ENCODE assay signal across 17 cellular contexts in the genomic region with DNA sequence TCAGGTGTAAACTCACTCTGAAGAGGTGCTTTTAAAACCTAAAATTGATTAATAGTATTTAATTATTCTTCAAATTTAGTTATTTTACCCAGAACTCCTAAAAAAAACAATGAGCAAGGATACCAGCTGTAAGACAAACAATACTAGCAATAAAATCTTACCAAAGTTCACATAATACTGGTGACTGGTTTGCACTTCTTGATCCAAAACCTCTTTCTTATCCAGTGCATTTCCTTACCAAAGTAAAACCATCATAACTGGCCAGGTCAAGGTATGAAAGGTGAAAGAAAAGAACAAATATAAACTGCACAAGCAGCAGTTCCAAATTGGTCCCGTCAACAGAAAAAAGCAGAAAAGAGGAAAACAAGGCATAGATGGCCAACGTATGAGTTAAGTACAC.
DNase-seq lines count a peak whose midpoint lies in the region; ATAC-seq and TF ChIP-seq lines count a peak whose summit lies in the region.
"Had no signal": no experiment of that assay in that cellular context is flagged by ENCODE, and none has a peak within 500 bp of the region (broad histone marks: within the 10 kb centered on the region; RNA-seq: fewer than 3 reads in every experiment).

No MANE protein-coding gene starts in this region.

- intact Hi-C loops in left colon (cut with DNase I, micrococcal nuclease), result no loop called here

- DNase-seq in stimulated activated naive CD8-positive, alpha-beta T cell treated with anti-CD3 and anti-CD28 coated beads, Interleukin-15, Interleukin-2, amounts not matched to agents 100 U/mL and 50 U/mL, for 24 hours, result no peak
- DNase-seq in left colon (no peak), progenitor cell of endocrine pancreas (ENCODE audit: low spot score, unreplicated experiment) (no peak), NCI-H526 treated with DMSO at 0.1 percent for 48 hours (lab: John Stamatoyannopoulos, UW) (no peak), NCI-H2081 treated with DMSO at 0.1 percent for 48 hours (lab: John Stamatoyannopoulos, UW) (no peak)
- no peak for DNase-seq in activated naive CD4-positive, alpha-beta T cell treated with anti-CD3 and anti-CD28 coated beads, Interleukin-2, amount 10 ng/mL, durations not matched to agents 7 days and 5 days
- DNase-seq: AML-193; CD4-positive, alpha-beta T cell; DMS79 treated with DMSO at 0.1 percent for 48 hours; GOT3; H7; HFFc6; IMR-90 had no signal

- no peak overlapping the region for H3K4me3 Mint-ChIP-seq in stimulated activated naive CD8-positive, alpha-beta T cell treated with anti-CD3 and anti-CD28 coated beads, Interleukin-15, Interleukin-2, amounts not matched to agents 100 ng/mL and 50 ng/mL, for 24 hours
- H3K4me3 Mint-ChIP-seq in progenitor cell of endocrine pancreas (ENCODE audit: low read depth), result no peak overlapping the region
- no peak overlapping the region for H3K4me3 Mint-ChIP-seq in activated naive CD4-positive, alpha-beta T cell treated with anti-CD3 and anti-CD28 coated beads, Interleukin-2, amount 10 ng/mL, durations not matched to agents 7 days and 5 days
- H3K4me3 Mint-ChIP-seq: CD4-positive, alpha-beta T cell; HFFc6 had no signal

- H3K36me3 Mint-ChIP-seq in stimulated activated naive CD8-positive, alpha-beta T cell treated with anti-CD3 and anti-CD28 coated beads, Interleukin-15, Interleukin-2, amounts not matched to agents 100 ng/mL and 50 ng/mL, for 24 hours (ENCODE audit: low read depth), result peaks cover 51% of the 10 kb centered on the region
- H3K36me3 Mint-ChIP-seq in progenitor cell of endocrine pancreas (ENCODE audit: insufficient read depth), result peaks cover 14% of the 10 kb centered on the region
- peaks cover 22% of the 10 kb centered on the region for H3K36me3 Mint-ChIP-seq in activated naive CD4-positive, alpha-beta T cell treated with anti-CD3 and anti-CD28 coated beads, Interleukin-2, amount 10 ng/mL, durations not matched to agents 7 days and 5 days

- H3K27ac Mint-ChIP-seq in stimulated activated naive CD8-positive, alpha-beta T cell treated with anti-CD3 and anti-CD28 coated beads, Interleukin-15, Interleukin-2, amounts not matched to agents 100 ng/mL and 50 ng/mL, for 24 hours, result peak overlapping the region; percentile 66
- H3K27ac Mint-ChIP-seq in progenitor cell of endocrine pancreas, result peak overlapping the region; percentile 26
- H3K27ac Mint-ChIP-seq in activated naive CD4-positive, alpha-beta T cell treated with anti-CD3 and anti-CD28 coated beads, Interleukin-2, amount 10 ng/mL, durations not matched to agents 7 days and 5 days, result no peak overlapping the region
- H3K27ac Mint-ChIP-seq: CD4-positive, alpha-beta T cell; HFFc6 had no signal

- no peaks in the 10 kb centered on the region for H3K27me3 Mint-ChIP-seq in stimulated activated naive CD8-positive, alpha-beta T cell treated with anti-CD3 and anti-CD28 coated beads, Interleukin-15, Interleukin-2, amounts not matched to agents 100 ng/mL and 50 ng/mL, for 24 hours
- no peaks in the 10 kb centered on the region for H3K27me3 Mint-ChIP-seq in progenitor cell of endocrine pancreas
- H3K27me3 Mint-ChIP-seq in activated naive CD4-positive, alpha-beta T cell treated with anti-CD3 and anti-CD28 coated beads, Interleukin-2, amount 10 ng/mL, durations not matched to agents 7 days and 5 days, result no peaks in the 10 kb centered on the region
- H3K27me3 Mint-ChIP-seq: CD4-positive, alpha-beta T cell had no signal

- peaks cover 7% of the 10 kb centered on the region for H3K4me1 Mint-ChIP-seq in stimulated activated naive CD8-positive, alpha-beta T cell treated with anti-CD3 and anti-CD28 coated beads, Interleukin-15, Interleukin-2, amounts not matched to agents 100 ng/mL and 50 ng/mL, for 24 hours (ENCODE audit: low read depth)
- peaks cover 7% of the 10 kb centered on the region for H3K4me1 Mint-ChIP-seq in progenitor cell of endocrine pancreas (ENCODE audit: low read depth)
- no peaks in the 10 kb centered on the region for H3K4me1 Mint-ChIP-seq in activated naive CD4-positive, alpha-beta T cell treated with anti-CD3 and anti-CD28 coated beads, Interleukin-2, amount 10 ng/mL, durations not matched to agents 7 days and 5 days

- TF ChIP-seq CTCF in progenitor cell of endocrine pancreas (IDR thresholded peaks at IDR 0.05; ENCODE audit: unreplicated experiment), result no peak

- no peak for ATAC-seq in stimulated activated naive CD8-positive, alpha-beta T cell treated with anti-CD3 and anti-CD28 coated beads, Interleukin-15, Interleukin-2, amounts not matched to agents 100 U/mL and 50 U/mL, for 24 hours
- peak; percentile 81 for ATAC-seq in left colon
- ATAC-seq: A549, GM12878, HCT116 had no signal

- no peaks in the 10 kb centered on the region for H3K9me3 Mint-ChIP-seq in stimulated activated naive CD8-positive, alpha-beta T cell treated with anti-CD3 and anti-CD28 coated beads, Interleukin-15, Interleukin-2, amounts not matched to agents 100 ng/mL and 50 ng/mL, for 24 hours
- no peaks in the 10 kb centered on the region for H3K9me3 Mint-ChIP-seq in progenitor cell of endocrine pancreas (ENCODE audit: low read depth)
- no peaks in the 10 kb centered on the region for H3K9me3 Mint-ChIP-seq in activated naive CD4-positive, alpha-beta T cell treated with anti-CD3 and anti-CD28 coated beads, Interleukin-2, amount 10 ng/mL, durations not matched to agents 7 days and 5 days
- H3K9me3 Mint-ChIP-seq: CD4-positive, alpha-beta T cell; HFFc6 had no signal

- CTCF ChIA-PET in activated naive CD4-positive, alpha-beta T cell treated with anti-CD3 and anti-CD28 coated beads, Interleukin-2, amount 10 ng/mL, durations not matched to agents 7 days and 5 days (lab: Charles Lee), result no interaction called here
